In the genomic region with DNA sequence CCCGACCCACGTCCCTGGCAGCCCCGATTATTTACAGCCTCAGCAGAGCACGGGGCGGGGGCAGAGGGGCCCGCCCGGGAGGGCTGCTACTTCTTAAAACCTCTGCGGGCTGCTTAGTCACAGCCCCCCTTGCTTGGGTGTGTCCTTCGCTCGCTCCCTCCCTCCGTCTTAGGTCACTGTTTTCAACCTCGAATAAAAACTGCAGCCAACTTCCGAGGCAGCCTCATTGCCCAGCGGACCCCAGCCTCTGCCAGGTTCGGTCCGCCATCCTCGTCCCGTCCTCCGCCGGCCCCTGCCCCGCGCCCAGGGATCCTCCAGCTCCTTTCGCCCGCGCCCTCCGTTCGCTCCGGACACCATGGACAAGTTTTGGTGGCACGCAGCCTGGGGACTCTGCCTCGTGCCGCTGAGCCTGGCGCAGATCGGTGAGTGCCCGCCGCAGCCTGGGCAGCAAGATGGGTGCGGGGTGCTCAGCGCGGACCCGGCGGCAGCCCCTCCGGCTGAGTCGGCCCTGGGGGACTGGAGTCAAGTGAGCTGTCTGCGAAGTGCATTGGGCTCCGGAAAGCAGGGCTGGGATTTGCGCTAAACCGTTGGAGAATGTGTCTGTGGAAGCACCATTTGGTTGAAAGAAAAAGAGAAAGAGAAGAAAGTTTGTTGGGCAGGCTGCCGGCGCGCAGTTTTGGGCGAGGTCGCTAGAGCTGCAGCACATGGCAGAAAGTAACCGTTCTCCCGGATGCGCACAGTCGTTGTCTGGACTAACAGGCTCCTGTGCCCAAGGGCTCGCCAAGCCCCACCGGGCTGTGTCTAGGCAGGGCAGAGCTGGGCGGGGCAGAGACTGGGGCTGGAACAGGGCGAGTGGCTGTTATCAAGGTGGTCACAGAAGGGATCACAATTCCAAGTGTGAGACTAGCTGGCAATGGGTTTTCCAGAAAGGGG, we compare ENCODE assay signal across 8 cellular contexts. TPM values are rescaled to one million over a fixed set of nuclear protein-coding genes. Genes with fewer than 3 reads are reported as not detected.
DNase-seq lines count a peak whose midpoint lies in the region; ATAC-seq, FAIRE-seq and TF ChIP-seq lines count a peak whose summit lies in the region.

Gene CD44, plus strand, starts transcription at position 223 of the 933 bp plus-strand sequence. Its CDS starts 133 bp downstream, at position 356.

- no peaks in the 10 kb centered on the region for H3K9me3 Mint-ChIP-seq in nephron

- peak; percentile 98 for TF ChIP-seq POLR2A in GM12891 (IDR thresholded peaks at IDR 0.05; ENCODE audit: low read depth, low read length)

- no peaks in the 10 kb centered on the region for H3K9me3 ChIP-seq in stomach smooth muscle (ENCODE audit: control insufficient read depth in 2 of 2, low read length in 2 of 2)

- peaks cover 25% of the 10 kb centered on the region for H3K4me1 Mint-ChIP-seq in nephron

- peaks cover 45% of the 10 kb centered on the region for H3K4me1 ChIP-seq in stomach smooth muscle (ENCODE audit: control insufficient read depth, insufficient read depth, low read length)

- peaks cover 60% of the 10 kb centered on the region for H3K27me3 Mint-ChIP-seq in nephron (ENCODE audit: low read depth)

- H3K36me3 ChIP-seq in stomach smooth muscle (ENCODE audit: control insufficient read depth in 2 of 2, insufficient read depth in 2 of 2, low read length in 2 of 2): peaks cover 0 to 4% of the 10 kb centered on the region in 2 donors

- peak; percentile 88 for FAIRE-seq in GM12891 (lab: Jason Lieb, UNC)

- H3K36me3 Mint-ChIP-seq in nephron (ENCODE audit: low read depth): no peaks in the 10 kb centered on the region

- H3K9ac ChIP-seq in stomach smooth muscle (ENCODE audit: low read length in 2 of 2): peak within 1 kb of the TSS; percentile 94 to 96

- peak within 1 kb of the TSS; percentile 97 for H3K4me3 ChIP-seq in stomach smooth muscle (ENCODE audit: low read length in 2 of 2)

- peak within 1 kb of the TSS in 1 of 3 experiments; percentile 7 for H3K27ac Mint-ChIP-seq in nephron

- DNase-seq in GM12891 (ENCODE audit: insufficient read length, low spot score) (peak; percentile 67), OCI-M1 (lab: John Stamatoyannopoulos, UW) (peak; percentile 51), fibroblast of gingiva (ENCODE audit: low read depth) (peak; percentile 94), NCI-H187 (lab: John Stamatoyannopoulos, UW) (no peak)
- DNase-seq in activated T-cell treated with anti-CD3 and anti-CD28 coated beads, Interleukin-2, amount 50 U/mL, for 48 hours: peak; percentile 76 to 82

- H3K4me3 Mint-ChIP-seq in nephron: peak within 1 kb of the TSS; percentile 66 to 79 (median 75)

- ATAC-seq in HG02763 (IDR thresholded peaks at IDR 0.05; ENCODE audit: unreplicated experiment): peak; percentile 36

- H3K27ac ChIP-seq in stomach smooth muscle (ENCODE audit: low read length): peak within 1 kb of the TSS; percentile 92

- H3K27me3 ChIP-seq in stomach smooth muscle (ENCODE audit: control insufficient read depth in 1 of 2, insufficient read depth in 2 of 2, low read length in 2 of 2): no peaks in the 10 kb centered on the region

- TF ChIP-seq CTCF in nephron (IDR thresholded peaks at IDR 0.05; ENCODE audit: unreplicated experiment in 3 of 3): no peak

TF ChIP-seq in GM12891, 5 proteins besides CTCF, POLR2A, EP300 and RAD21:
- TF ChIP-seq TAF1 (IDR thresholded peaks at IDR 0.05; ENCODE audit: low read depth, low read length) (peak; percentile 98), POU2F2 (IDR thresholded peaks at IDR 0.05; ENCODE audit: low read depth, low read length) (peak; percentile 66; the same call in 1 of the 2 replicates), POLR2AphosphoS5 (IDR thresholded peaks at IDR 0.05; ENCODE audit: low read depth, low read length) (peak; percentile 98), PAX5 (IDR thresholded peaks at IDR 0.05; ENCODE audit: insufficient read depth, low read length, severe bottlenecking) (no peak), SPI1 (IDR thresholded peaks at IDR 0.05; ENCODE audit: low read depth, low read length) (no peak)

RNA-seq across cellular contexts. Expression of gene CD44, which starts in this region (rescaled TPM):
- 726 TPM for polyA plus RNA-seq in GM12891 (2012; ENCODE audit: low read depth, missing spikeins)

Comparison
In these comparisons a context has a peak if more than half of its experiments do, and no peak if none do; other contexts are left out.
1. DNase-seq: peak in GM12891 (single experiment), OCI-M1 (single experiment), activated T-cell treated with anti-CD3 and anti-CD28 coated beads, Interleukin-2, amount 50 U/mL, for 48 hours (2 of 2) and fibroblast of gingiva (single experiment); none in NCI-H187 (0 of 2).